Comparison of ENCODE assay signal across 18 cellular contexts in the genomic region with DNA sequence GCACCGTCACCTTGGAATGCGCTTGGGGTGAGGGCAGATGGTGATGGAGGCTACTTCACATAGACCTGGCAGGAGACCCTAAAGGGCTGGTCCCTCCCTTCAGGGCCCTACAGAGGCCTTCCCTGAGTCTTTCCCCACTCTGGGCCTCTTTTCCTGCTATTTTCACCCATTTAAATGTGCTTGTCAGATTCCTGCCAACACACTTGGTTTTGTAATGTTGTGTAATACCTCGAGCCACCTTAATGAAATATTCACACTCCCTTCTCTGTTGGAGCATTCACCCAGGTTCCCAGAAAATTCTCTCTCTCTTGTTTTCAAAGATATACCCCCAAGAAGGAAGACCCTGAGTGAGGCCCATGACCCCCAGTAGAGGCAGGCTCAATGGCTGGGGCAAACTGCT.
DNase-seq lines count a peak whose midpoint lies in the region; ATAC-seq, FAIRE-seq and TF ChIP-seq lines count a peak whose summit lies in the region.
"Had no signal": no experiment of that assay in that cellular context is flagged by ENCODE, and none has a peak within 500 bp of the region (broad histone marks: within the 10 kb centered on the region; RNA-seq: fewer than 3 reads in every experiment).

No MANE protein-coding gene starts in this region.

- H2AFZ ChIP-seq in GM23248 (no peak overlapping the region), keratinocyte (ENCODE audit: control insufficient read depth, low read length) (peak overlapping the region; percentile 22)

- H3K9me3 ChIP-seq in GM23248 (ENCODE audit: low read depth) (no peaks in the 10 kb centered on the region), keratinocyte (ENCODE audit: control insufficient read depth, low read depth, low read length) (no peaks in the 10 kb centered on the region), psoas muscle (no peaks in the 10 kb centered on the region)
- H3K9me3 ChIP-seq: BLaER1 treated with 17β-estradiol and CSF1 and Interleukin-3, amounts not matched to agents 10 nM and 100 nM; prostate gland had no signal

- ATAC-seq in psoas muscle (peak in 3 of 4 donors; percentile 13 to 40 (median 39)), HG03139 (IDR thresholded peaks at IDR 0.05; ENCODE audit: unreplicated experiment) (no peak)
- ATAC-seq: Panc1 had no signal

- H3K9ac ChIP-seq in GM23248 = no peak overlapping the region
- no peak overlapping the region for H3K9ac ChIP-seq in keratinocyte (ENCODE audit: control insufficient read depth, extremely low read depth, insufficient read depth, low read length)
- H3K9ac ChIP-seq: BLaER1 treated with 17β-estradiol and CSF1 and Interleukin-3, amounts not matched to agents 10 nM and 100 nM had no signal

- no peak overlapping the region for H3K27ac ChIP-seq in GM23248
- H3K27ac ChIP-seq in keratinocyte (ENCODE audit: control insufficient read depth, insufficient read depth, low read length) = no peak overlapping the region
- H3K27ac ChIP-seq in psoas muscle = no peak overlapping the region
- H3K27ac ChIP-seq: BLaER1 treated with 17β-estradiol and CSF1 and Interleukin-3, amounts not matched to agents 10 nM and 100 nM; prostate gland had no signal

- no peaks in the 10 kb centered on the region for H4K20me1 ChIP-seq in GM23248 (ENCODE audit: insufficient read depth)
- H4K20me1 ChIP-seq in keratinocyte (ENCODE audit: control insufficient read depth, extremely low read depth, insufficient read depth, low read length) = no peaks in the 10 kb centered on the region
- H4K20me1 ChIP-seq: BLaER1 treated with 17β-estradiol and CSF1 and Interleukin-3, amounts not matched to agents 10 nM and 100 nM had no signal

- H3K4me3 ChIP-seq in GM23248 (no peak overlapping the region), choroid plexus epithelial cell (ENCODE audit: low read depth, low read length) (no peak overlapping the region), keratinocyte (ENCODE audit: control insufficient read depth in 2 of 3, extremely low read depth in 1 of 3, insufficient read depth in 2 of 3, low read depth in 1 of 3, low read length in 3 of 3) (no peak overlapping the region), psoas muscle (no peak overlapping the region)
- H3K4me3 ChIP-seq: BLaER1 treated with 17β-estradiol and CSF1 and Interleukin-3, amounts not matched to agents 10 nM and 100 nM; lung; prostate gland had no signal

- H3K9me2 ChIP-seq in GM23248 (ENCODE audit: insufficient read depth) = no peaks in the 10 kb centered on the region

- TF ChIP-seq CTCF in choroid plexus epithelial cell (conservative IDR thresholded peaks at IDR 0.05; ENCODE audit: low read depth, low read length) (no peak), keratinocyte (optimal IDR thresholded peaks at IDR 0.05 in 1 of 3, IDR thresholded peaks at IDR 0.05 in 1 of 3, conservative IDR thresholded peaks at IDR 0.05 in 1 of 3; ENCODE audit: extremely low read depth in 1 of 3, insufficient read depth in 2 of 3, low read length in 3 of 3) (no peak), psoas muscle (IDR thresholded peaks at IDR 0.05) (no peak)

- H3K4me1 ChIP-seq in GM23248 (ENCODE audit: insufficient read depth) (no peaks in the 10 kb centered on the region), keratinocyte (ENCODE audit: control insufficient read depth, extremely low read depth, insufficient read depth, low read length) (peaks cover 4% of the 10 kb centered on the region), psoas muscle (no peaks in the 10 kb centered on the region)
- H3K4me1 ChIP-seq: BLaER1 treated with 17β-estradiol and CSF1 and Interleukin-3, amounts not matched to agents 10 nM and 100 nM; prostate gland had no signal

- no peaks in the 10 kb centered on the region for H3K9me1 ChIP-seq in keratinocyte (ENCODE audit: control insufficient read depth, extremely low read depth, insufficient read depth, low read length)

- dilution Hi-C loops in keratinocyte (cut with MboI; ENCODE audit: extremely low pct_ligation_motif_present, low sequenced_read_pairs) = no loop called here

- H3K27me3 ChIP-seq in GM23248 (replicated peaks; ENCODE audit: insufficient read depth) = no peaks in the 10 kb centered on the region; the same call in 1 of the 2 replicates
- H3K27me3 ChIP-seq in keratinocyte (ENCODE audit: control insufficient read depth, extremely low read depth, insufficient read depth, low read length) = no peaks in the 10 kb centered on the region
- no peaks in the 10 kb centered on the region for H3K27me3 ChIP-seq in psoas muscle (ENCODE audit: insufficient read depth in 3 of 3, low read length in 2 of 3)
- H3K27me3 ChIP-seq: BLaER1 treated with 17β-estradiol and CSF1 and Interleukin-3, amounts not matched to agents 10 nM and 100 nM had no signal

- no peak for FAIRE-seq in keratinocyte (lab: Jason Lieb, UNC)
- FAIRE-seq: G401.6, islet of Langerhans had no signal

- in situ Hi-C loops in GM23248 (cut with MboI) = no loop called here

- H3F3A ChIP-seq in GM23248 (ENCODE audit: insufficient read depth) = no peaks in the 10 kb centered on the region

- no peak overlapping the region for H3K4me2 ChIP-seq in GM23248 (ENCODE audit: unreplicated experiment)
- peak overlapping the region; percentile 25 for H3K4me2 ChIP-seq in keratinocyte (ENCODE audit: control insufficient read depth, extremely low read depth, insufficient read depth, low read depth, low read length)
- H3K4me2 ChIP-seq: BLaER1 treated with 17β-estradiol and CSF1 and Interleukin-3, amounts not matched to agents 10 nM and 100 nM had no signal

- H3K36me3 ChIP-seq in GM23248 (ENCODE audit: low read depth) (no peaks in the 10 kb centered on the region), keratinocyte (ENCODE audit: control insufficient read depth in 2 of 2, extremely low read depth in 1 of 2, insufficient read depth in 2 of 2, low read length in 2 of 2) (no peaks in the 10 kb centered on the region), psoas muscle (ENCODE audit: insufficient read depth in 1 of 2, low read depth in 1 of 2) (no peaks in the 10 kb centered on the region)
- H3K36me3 ChIP-seq: BLaER1 treated with 17β-estradiol and CSF1 and Interleukin-3, amounts not matched to agents 10 nM and 100 nM; prostate gland had no signal

- intact Hi-C loops in psoas muscle (cut with DNase I) = loop anchor here in 1 of 2 donors (5.0 to 10.0 kb wide), 2 partner anchors 309 to 482 kb away; a partner anchor contains a TSS

- 63 to 69% methylated on average over 3 of the region's 3 CpGs for WGBS in GM23248 (ENCODE audit: low coverage in 1 of 2, low lambda C conversion rate in 2 of 2, missing lambda C conversion rate in 2 of 2), 2 experiments
- 84 to 94% (median 87%) methylated on average over 3 of the region's 3 CpGs for WGBS in psoas muscle, 3 donors

- DNase-seq in GM23248 (peak; percentile 23), choroid plexus epithelial cell (ENCODE audit: low read depth) (peak; percentile 24), keratinocyte (ENCODE audit: low read depth, low spot score) (no peak), psoas muscle (no peak), NCI-H526 (lab: John Stamatoyannopoulos, UW) (no peak), A172 (ENCODE audit: low spot score) (no peak)
- DNase-seq: COR-L47; NCI-H1105; NCI-H1930; SIG-M5; stimulated activated CD8-positive, alpha-beta memory T cell treated with anti-CD3 and anti-CD28 coated beads, Interleukin-4, amount 100 ng/mL, for 48 hours had no signal

- no peaks in the 10 kb centered on the region for H3K79me2 ChIP-seq in GM23248 (ENCODE audit: insufficient read depth)
- H3K79me2 ChIP-seq in keratinocyte (ENCODE audit: control insufficient read depth, insufficient read depth, low read length) = no peaks in the 10 kb centered on the region

Comparison
In these comparisons a context has a peak if more than half of its experiments do, and no peak if none do; other contexts are left out.
1. DNase-seq: peak in GM23248 (single experiment) and choroid plexus epithelial cell (single experiment); none in keratinocyte (single experiment), psoas muscle (0 of 2), NCI-H526 (0 of 2) and A172 (single experiment).